ENCODE assay signal across 10 cellular contexts in genomic region chr19:42352216-42352892, GRCh38. TPM values are rescaled to one million over a fixed set of nuclear protein-coding genes. Genes with fewer than 3 reads are reported as not detected.
DNase-seq lines count a peak whose midpoint lies in the region; ATAC-seq and TF ChIP-seq lines count a peak whose summit lies in the region.
"Had no signal": no experiment of that assay in that cellular context is flagged by ENCODE, and none has a peak within 500 bp of the region (broad histone marks: within the 10 kb centered on the region; RNA-seq: fewer than 3 reads in every experiment).

No MANE protein-coding gene starts in this region.

- no peaks in the 10 kb centered on the region for H3K27me3 Mint-ChIP-seq in activated T-cell treated with anti-CD3 and anti-CD28 coated beads, Interleukin-2, amount 50 U/mL, for 4 hours (ENCODE audit: low read depth)
- no peaks in the 10 kb centered on the region for H3K27me3 Mint-ChIP-seq in stimulated activated naive B cell treated with anti-CD40 and anti-IgM and Interleukin-4, amounts not matched to agents 10 μg/mL and 1 μg/mL and 100 μg/mL, for 72 hours
- H3K27me3 Mint-ChIP-seq: CD4-positive, alpha-beta memory T cell had no signal

- no peak overlapping the region for H3K27ac Mint-ChIP-seq in stimulated activated naive B cell treated with anti-CD40 and anti-IgM and Interleukin-4, amounts not matched to agents 10 μg/mL and 1 μg/mL and 100 μg/mL, for 72 hours

- intact Hi-C loops in dorsolateral prefrontal cortex (cut with DNase I): no loop called here

- no peak for DNase-seq in activated T-cell treated with anti-CD3 and anti-CD28 coated beads, Interleukin-2, amount 50 U/mL, for 4 hours
- DNase-seq in activated T-cell treated with anti-CD3 and anti-CD28 coated beads for 4 hours: no peak
- peak; percentile 50 for DNase-seq in NCI-H2171 treated with DMSO at 0.1 percent for 48 hours (lab: John Stamatoyannopoulos, UW)
- peak in 9 of 10 donors; percentile 53 to 92 (median 77) for DNase-seq in dorsolateral prefrontal cortex
- no peak for DNase-seq in stimulated activated naive B cell treated with anti-CD40 and anti-IgM and Interleukin-4, amounts not matched to agents 10 μg/mL and 1 μg/mL and 100 μg/mL, for 72 hours
- no peak for DNase-seq in HK-2 (ENCODE audit: unreplicated experiment)
- DNase-seq in foreskin fibroblast: no peak
- DNase-seq in omental fat pad (ENCODE audit: low spot score): no peak

- H3K36me3 Mint-ChIP-seq in activated T-cell treated with anti-CD3 and anti-CD28 coated beads, Interleukin-2, amount 50 U/mL, for 4 hours (ENCODE audit: insufficient read depth): peaks cover 3% of the 10 kb centered on the region
- H3K36me3 Mint-ChIP-seq in stimulated activated naive B cell treated with anti-CD40 and anti-IgM and Interleukin-4, amounts not matched to agents 10 μg/mL and 1 μg/mL and 100 μg/mL, for 72 hours: peaks cover 38 to 46% of the 10 kb centered on the region in 2 donors

- no peaks in the 10 kb centered on the region for H3K4me1 Mint-ChIP-seq in activated T-cell treated with anti-CD3 and anti-CD28 coated beads, Interleukin-2, amount 50 U/mL, for 4 hours (ENCODE audit: low read depth)
- peaks cover 0 to 4% of the 10 kb centered on the region in 2 donors for H3K4me1 Mint-ChIP-seq in stimulated activated naive B cell treated with anti-CD40 and anti-IgM and Interleukin-4, amounts not matched to agents 10 μg/mL and 1 μg/mL and 100 μg/mL, for 72 hours

- H3K27me3 ChIP-seq in dorsolateral prefrontal cortex: no peaks in the 10 kb centered on the region

- no peak overlapping the region for H3K4me3 Mint-ChIP-seq in activated T-cell treated with anti-CD3 and anti-CD28 coated beads, Interleukin-2, amount 50 U/mL, for 4 hours
- H3K4me3 Mint-ChIP-seq in stimulated activated naive B cell treated with anti-CD40 and anti-IgM and Interleukin-4, amounts not matched to agents 10 μg/mL and 1 μg/mL and 100 μg/mL, for 72 hours: no peak overlapping the region
- H3K4me3 Mint-ChIP-seq: activated T-helper 1 cell treated with anti-CD3 and anti-CD28 coated beads, Interleukin-12 subunit alpha, Interleukin-12 subunit beta, Interleukin-2, Interleukin-4 antibody, amounts not matched to agents 30 ng/mL and 10 ng/mL and 1 ng/mL, durations not matched to agents 14 hours and 24 hours and 36 hours; CD4-positive, alpha-beta memory T cell had no signal

- TF ChIP-seq CTCF in dorsolateral prefrontal cortex (IDR thresholded peaks at IDR 0.05 in 54 of 56, conservative IDR thresholded peaks at IDR 0.05 in 2 of 56; ENCODE audit: low read depth in 1 of 56, partially characterized antibody in 56 of 56) (no peak), foreskin fibroblast (IDR thresholded peaks at IDR 0.05; ENCODE audit: low read depth, low read length) (no peak), omental fat pad (IDR thresholded peaks at IDR 0.05) (no peak)

- H3K4me3 ChIP-seq in dorsolateral prefrontal cortex: peak overlapping the region in 45 of 59 donors; percentile 5 to 55 (median 35)
- no peak overlapping the region for H3K4me3 ChIP-seq in foreskin fibroblast (ENCODE audit: low read depth in 1 of 2, low read length in 2 of 2)

- peak; percentile 21 to 37 for ATAC-seq in activated T-cell treated with anti-CD3 and anti-CD28 coated beads, Interleukin-2, amount 50 U/mL, for 4 hours
- peak; percentile 70 to 72 for ATAC-seq in stimulated activated naive B cell treated with anti-CD40 and anti-IgM and Interleukin-4, amounts not matched to agents 10 μg/mL and 1 μg/mL and 100 μg/mL, for 72 hours (replicated peaks)
- no peak for ATAC-seq in omental fat pad (ENCODE audit: low FRiP score)

- H3K27ac ChIP-seq in dorsolateral prefrontal cortex: peak overlapping the region in 54 of 59 donors; percentile 4 to 98 (median 84)

- H3K9me3 Mint-ChIP-seq in activated T-cell treated with anti-CD3 and anti-CD28 coated beads, Interleukin-2, amount 50 U/mL, for 4 hours: no peaks in the 10 kb centered on the region
- H3K9me3 Mint-ChIP-seq in stimulated activated naive B cell treated with anti-CD40 and anti-IgM and Interleukin-4, amounts not matched to agents 10 μg/mL and 1 μg/mL and 100 μg/mL, for 72 hours: no peaks in the 10 kb centered on the region
- H3K9me3 Mint-ChIP-seq: activated T-helper 1 cell treated with anti-CD3 and anti-CD28 coated beads, Interleukin-12 subunit alpha, Interleukin-12 subunit beta, Interleukin-2, Interleukin-4 antibody, amounts not matched to agents 30 ng/mL and 10 ng/mL and 1 ng/mL, durations not matched to agents 14 hours and 24 hours and 36 hours; CD4-positive, alpha-beta memory T cell had no signal

RNA-seq across cellular contexts. Expression of gene MEGF8, which starts 26.9 kb away (rescaled TPM):
- total RNA-seq in activated T-cell treated with anti-CD3 and anti-CD28 coated beads, Interleukin-2, amount 50 U/mL, for 4 hours: 1 to 10 TPM; 6.9 to 7.6 (median 6.9) TPM
- total RNA-seq in dorsolateral prefrontal cortex: 100 to 1,000 TPM in 87 of 120 experiments, 10 to 100 TPM in 33; 53.4 to 167 (median 109) TPM
- 10 to 100 TPM; 15.3 to 20.5 (median 18.4) TPM for total RNA-seq in omental fat pad

RNA-seq across cellular contexts. Expression of gene CNFN, which starts 37.7 kb away (rescaled TPM):
- not detected for total RNA-seq in activated T-cell treated with anti-CD3 and anti-CD28 coated beads, Interleukin-2, amount 50 U/mL, for 4 hours
- total RNA-seq in dorsolateral prefrontal cortex (1 to 10 TPM in 51 of 120 experiments, under 1 TPM in 5, not detected in 64; 0.84 to 3.8 (median 1.4) TPM), omental fat pad (not detected)
- total RNA-seq: activated T-helper 1 cell treated with anti-CD3 and anti-CD28 coated beads, Interleukin-12 subunit alpha, Interleukin-12 subunit beta, Interleukin-2, Interleukin-4 antibody, amounts not matched to agents 30 ng/mL and 10 ng/mL and 1 ng/mL, durations not matched to agents 14 hours and 24 hours and 36 hours; CD4-positive, alpha-beta memory T cell had no signal

RNA-seq across cellular contexts. Expression of gene TMEM145, which starts 39.2 kb away (rescaled TPM):
- not detected for total RNA-seq in activated T-cell treated with anti-CD3 and anti-CD28 coated beads, Interleukin-2, amount 50 U/mL, for 4 hours
- total RNA-seq in dorsolateral prefrontal cortex (100 to 1,000 TPM in 4 of 120 experiments, 10 to 100 TPM in 116; 30.7 to 105 (median 68.9) TPM), omental fat pad (1 to 10 TPM in 1 of 4 donors, under 1 TPM in 1, not detected in 2; 0.24 to 1.9 TPM)
- total RNA-seq: CD4-positive, alpha-beta memory T cell had no signal

RNA-seq across cellular contexts. Expression of gene PAFAH1B3, which starts 49.9 kb away (rescaled TPM):
- 10 to 100 TPM; 55.2 to 67.8 (median 60.0) TPM for total RNA-seq in activated T-cell treated with anti-CD3 and anti-CD28 coated beads, Interleukin-2, amount 50 U/mL, for 4 hours
- total RNA-seq in dorsolateral prefrontal cortex (10 to 100 TPM; 16.2 to 58.0 (median 31.5) TPM), omental fat pad (10 to 100 TPM in 2 of 4 donors, 1 to 10 TPM in 2; 2.7 to 14.1 (median 8.6) TPM)

RNA-seq across cellular contexts. Expression of gene PRR19, which starts 50.4 kb away (rescaled TPM):
- 1 to 10 TPM in 2 of 3 donors, under 1 TPM in 1; 0.58 to 1.5 (median 1.3) TPM for total RNA-seq in activated T-cell treated with anti-CD3 and anti-CD28 coated beads, Interleukin-2, amount 50 U/mL, for 4 hours
- total RNA-seq in dorsolateral prefrontal cortex: 1 to 10 TPM in 112 of 120 experiments, under 1 TPM in 8; 0.46 to 5.4 (median 2.1) TPM
- under 1 TPM in 3 of 4 donors, not detected in 1; 0.31 to 0.93 (median 0.72) TPM for total RNA-seq in omental fat pad

Comparison
In these comparisons a context has a peak if more than half of its experiments do, and no peak if none do; other contexts are left out.
1. DNase-seq: peak in NCI-H2171 treated with DMSO at 0.1 percent for 48 hours (single experiment) and dorsolateral prefrontal cortex (9 of 10); none in activated T-cell treated with anti-CD3 and anti-CD28 coated beads, Interleukin-2, amount 50 U/mL, for 4 hours (single experiment), activated T-cell treated with anti-CD3 and anti-CD28 coated beads for 4 hours (single experiment), stimulated activated naive B cell treated with anti-CD40 and anti-IgM and Interleukin-4, amounts not matched to agents 10 μg/mL and 1 μg/mL and 100 μg/mL, for 72 hours (single experiment), HK-2 (single experiment), foreskin fibroblast (0 of 2) and omental fat pad (single experiment).
2. H3K4me3 ChIP-seq: peak in dorsolateral prefrontal cortex (45 of 59); none in foreskin fibroblast (0 of 2).
3. RNA of gene TMEM145, which starts 39.2 kb away (total RNA-seq): 30.7 to 105 TPM in dorsolateral prefrontal cortex; 0.24 to 1.9 TPM in omental fat pad and not detected in activated T-cell treated with anti-CD3 and anti-CD28 coated beads, Interleukin-2, amount 50 U/mL, for 4 hours; every median in the first group is over 10 times any median in the second.